Comparison of ENCODE assay signal across 26 cellular contexts in genomic region chr2:101921961-101922325, GRCh38.
"Had no signal": no experiment of that assay in that cellular context is flagged by ENCODE, and none has a peak within 500 bp of the region (broad histone marks: within the 10 kb centered on the region; RNA-seq: fewer than 3 reads in every experiment).

No MANE protein-coding gene starts in this region.

- H3K4me3 ChIP-seq: ascending aorta, cardiac muscle cell, coronary artery, gastrocnemius medialis, hepatocyte, pancreas, prostate gland, skin epidermis, suprapubic skin, tibial artery had no signal

- DNase-seq: activated CD8-positive, alpha-beta memory T cell treated with anti-CD3 and anti-CD28 coated beads, Interleukin-2, amount 10 ng/mL, durations not matched to agents 7 days and 5 days; activated CD8-positive, alpha-beta T cell treated with anti-CD3 and anti-CD28 coated beads, Interleukin-2, amount 10 ng/mL, durations not matched to agents 7 days and 5 days; activated naive CD4-positive, alpha-beta T cell; activated T-cell treated with anti-CD3 and anti-CD28 coated beads, Interleukin-2, amount 50 U/mL, for 48 hours; effector memory CD8-positive, alpha-beta T cell; erythroblast; gastrocnemius medialis; glutamatergic neuron; left cardiac atrium; mesenchymal stem cell; pancreas; retina; stimulated activated CD4-positive, alpha-beta T cell treated with anti-CD3 and anti-CD28 coated beads, Interleukin-4, amount 100 ng/mL, for 24 hours; T-helper 2 cell; tibial artery had no signal

- H3K36me3 ChIP-seq: ascending aorta, cardiac muscle cell, gastrocnemius medialis, pancreas, prostate gland, suprapubic skin had no signal

- H3K36me3 Mint-ChIP-seq: brain; stimulated activated effector memory CD8-positive, alpha-beta T cell treated with anti-CD3 and anti-CD28 coated beads, Interleukin-12 subunit alpha, Interleukin-12 subunit beta, amount 100 ng/mL, for 72 hours had no signal

- H3K27me3 ChIP-seq: ascending aorta, cardiac muscle cell, gastrocnemius medialis, hepatocyte, pancreas, suprapubic skin, tibial artery had no signal

- H3K4me1 ChIP-seq: ascending aorta, gastrocnemius medialis, pancreas, prostate gland, suprapubic skin, tibial artery had no signal

- ATAC-seq: activated CD8-positive, alpha-beta memory T cell treated with anti-CD3 and anti-CD28 coated beads, Interleukin-2, amount 10 ng/mL, durations not matched to agents 7 days and 5 days; activated CD8-positive, alpha-beta T cell treated with anti-CD3 and anti-CD28 coated beads, Interleukin-2, amount 10 ng/mL, durations not matched to agents 7 days and 5 days; gastrocnemius medialis; stimulated activated effector memory CD8-positive, alpha-beta T cell treated with anti-CD3 and anti-CD28 coated beads, Interleukin-12 subunit alpha, Interleukin-12 subunit beta, amount 100 ng/mL, for 72 hours had no signal

- H3K4me1 Mint-ChIP-seq: activated CD8-positive, alpha-beta memory T cell treated with anti-CD3 and anti-CD28 coated beads, Interleukin-2, amount 10 ng/mL, durations not matched to agents 7 days and 5 days; brain; nephron; stimulated activated effector memory CD8-positive, alpha-beta T cell treated with anti-CD3 and anti-CD28 coated beads, Interleukin-12 subunit alpha, Interleukin-12 subunit beta, amount 100 ng/mL, for 72 hours had no signal

- H3K27ac ChIP-seq: ascending aorta, cardiac muscle cell, gastrocnemius medialis, hepatocyte, prostate gland, suprapubic skin, tibial artery had no signal

- H3K27ac Mint-ChIP-seq: activated CD8-positive, alpha-beta memory T cell treated with anti-CD3 and anti-CD28 coated beads, Interleukin-2, amount 10 ng/mL, durations not matched to agents 7 days and 5 days; activated CD8-positive, alpha-beta T cell treated with anti-CD3 and anti-CD28 coated beads, Interleukin-2, amount 10 ng/mL, durations not matched to agents 7 days and 5 days; activated naive CD4-positive, alpha-beta T cell treated with anti-CD3 and anti-CD28 coated beads, Interleukin-2, amount 50 U/mL, for 72 hours; brain; effector memory CD8-positive, alpha-beta T cell; stimulated activated effector memory CD8-positive, alpha-beta T cell treated with anti-CD3 and anti-CD28 coated beads, Interleukin-12 subunit alpha, Interleukin-12 subunit beta, amount 100 ng/mL, for 72 hours had no signal

- H3K27me3 Mint-ChIP-seq: effector memory CD8-positive, alpha-beta T cell had no signal

- H3K9me3 ChIP-seq: pancreas, prostate gland, suprapubic skin had no signal

- H3K4me3 Mint-ChIP-seq: activated CD8-positive, alpha-beta memory T cell treated with anti-CD3 and anti-CD28 coated beads, Interleukin-2, amount 10 ng/mL, durations not matched to agents 7 days and 5 days; activated CD8-positive, alpha-beta T cell treated with anti-CD3 and anti-CD28 coated beads, Interleukin-2, amount 10 ng/mL, durations not matched to agents 7 days and 5 days; brain; effector memory CD8-positive, alpha-beta T cell; nephron; stimulated activated effector memory CD8-positive, alpha-beta T cell treated with anti-CD3 and anti-CD28 coated beads, Interleukin-12 subunit alpha, Interleukin-12 subunit beta, amount 100 ng/mL, for 72 hours had no signal
